ENCODE assay signal across 12 cellular contexts in the genomic region with DNA sequence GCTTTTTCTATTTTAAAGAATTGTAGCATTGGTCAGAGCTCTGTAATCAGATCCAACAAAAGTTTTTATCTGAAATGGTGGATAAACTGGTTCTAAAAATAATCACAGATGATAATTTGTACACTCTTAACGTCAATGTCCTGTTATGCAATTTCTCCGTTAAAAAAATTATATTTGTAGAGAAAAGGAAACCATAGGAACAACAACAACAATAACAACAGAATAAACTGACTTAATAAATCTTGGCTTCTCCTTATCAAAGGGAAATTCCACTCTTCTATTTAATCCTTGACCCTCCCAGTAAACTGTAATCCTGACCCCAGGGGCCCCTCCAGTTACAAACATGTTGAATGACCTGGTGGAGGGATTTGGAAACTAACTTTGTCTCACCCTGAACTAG.
A peak's percentile ranks its signal among the peaks of the same experiment; 100 is the strongest.
DNase-seq lines count a peak whose midpoint lies in the region; ATAC-seq, FAIRE-seq and TF ChIP-seq lines count a peak whose summit lies in the region.
"Had no signal": no experiment of that assay in that cellular context is flagged by ENCODE, and none has a peak within 500 bp of the region (broad histone marks: within the 10 kb centered on the region; RNA-seq: fewer than 3 reads in every experiment).

No MANE protein-coding gene starts in this region.

- TF ChIP-seq EP300 in HepG2 (IDR thresholded peaks at IDR 0.05; ENCODE audit: low read depth in 2 of 2, low read length in 2 of 2) (0 out of 4 replicates have a peak, but pooled peaks of 1 of the 2 experiments have one; percentile 7), HepG2 (CRISPR knock-in tag; IDR thresholded peaks at IDR 0.05; ENCODE audit: borderline replicate concordance) (no peak)

- H3K27ac ChIP-seq in HepG2 (ENCODE audit: extremely low read length, insufficient read depth, low read length) (no peak overlapping the region), spleen (peak overlapping the region; percentile 51 to 88 (median 78)), A673 (ENCODE audit: low read depth, low read length, poor library complexity, severe bottlenecking) (no peak overlapping the region)

- no peaks in the 10 kb centered on the region for H3K27me3 Mint-ChIP-seq in dendritic cell treated with granulocyte-macrophage colony-stimulating factor and Interleukin-4, amounts not matched to agents 40 ng/mL and 50 ng/mL, for 4 days
- H3K27me3 Mint-ChIP-seq in activated CD8-positive, alpha-beta memory T cell treated with anti-CD3 and anti-CD28 coated beads, Interleukin-2, amount 10 ng/mL, durations not matched to agents 7 days and 5 days, result no peaks in the 10 kb centered on the region
- H3K27me3 Mint-ChIP-seq: activated naive CD8-positive, alpha-beta T cell treated with anti-CD3 and anti-CD28 coated beads, Interleukin-2, amount 10 ng/mL, durations not matched to agents 7 days and 5 days; CD4-positive, CD25-positive, alpha-beta regulatory T cell had no signal

- FAIRE-seq in HepG2 (lab: Jason Lieb, UNC), result no peak

- no peaks in the 10 kb centered on the region for H3K36me3 Mint-ChIP-seq in dendritic cell treated with granulocyte-macrophage colony-stimulating factor and Interleukin-4, amounts not matched to agents 40 ng/mL and 50 ng/mL, for 4 days (ENCODE audit: low read depth)
- H3K36me3 Mint-ChIP-seq in activated CD8-positive, alpha-beta memory T cell treated with anti-CD3 and anti-CD28 coated beads, Interleukin-2, amount 10 ng/mL, durations not matched to agents 7 days and 5 days, result peaks cover 6% of the 10 kb centered on the region

- H3K79me2 ChIP-seq in HepG2 (ENCODE audit: insufficient read depth, low read length), result no peaks in the 10 kb centered on the region

- POLR2A ChIA-PET in HepG2 (lab: Yijun Ruan, JAX) (no interaction called here), A673 (lab: Charles Lee; ENCODE audit: low non-redundant PET) (no interaction called here)

- 91% methylated on average over 2 of the region's 2 CpGs for WGBS in HepG2 (ENCODE audit: low lambda C conversion rate)
- 24 to 50% (median 38%) methylated on average over 2 of the region's 2 CpGs for WGBS in spleen, 5 donors

- peak; percentile 14 for DNase-seq in M059J (ENCODE audit: low read depth)
- DNase-seq in HepG2 (ENCODE audit: low spot score), result no peak
- no peak for DNase-seq in spleen
- DNase-seq in NCI-H524 (lab: John Stamatoyannopoulos, UW), result no peak
- DNase-seq in A673 (ENCODE audit: low spot score), result no peak
- DNase-seq in activated CD8-positive, alpha-beta memory T cell treated with anti-CD3 and anti-CD28 coated beads, Interleukin-2, amount 10 ng/mL, durations not matched to agents 7 days and 5 days, result no peak
- DNase-seq: activated CD4-positive, alpha-beta T cell treated with anti-CD3 and anti-CD28 coated beads, Interleukin-2, amount 50 U/mL, for 4 hours; activated naive CD8-positive, alpha-beta T cell treated with anti-CD3 and anti-CD28 coated beads, Interleukin-2, amount 10 ng/mL, durations not matched to agents 7 days and 5 days; CD4-positive, CD25-positive, alpha-beta regulatory T cell; NCI-H526 had no signal

- CTCF ChIA-PET in HepG2 (lab: Yijun Ruan, JAX; ENCODE audit: low intra/inter-chr PET ratio, low total read pairs) (no interaction called here), A673 (lab: Charles Lee) (no interaction called here)
- CTCF ChIA-PET in activated CD8-positive, alpha-beta memory T cell treated with anti-CD3 and anti-CD28 coated beads, Interleukin-2, amount 10 ng/mL, durations not matched to agents 7 days and 5 days (lab: Charles Lee), result interaction anchor here (0.7 kb wide), 1 partner anchor 168 kb away, joined by 3 read pairs; no protein-coding TSS in a partner anchor

- no peak overlapping the region for H3K4me2 ChIP-seq in HepG2 (ENCODE audit: low read depth, low read length)

- intact Hi-C loops in dendritic cell treated with granulocyte-macrophage colony-stimulating factor and Interleukin-4, amounts not matched to agents 40 ng/mL and 50 ng/mL, for 4 days (cut with micrococcal nuclease), result loop anchor here (10.0 kb wide), 1 partner anchor 100 kb away; no protein-coding TSS in a partner anchor
- intact Hi-C loops in HepG2 (cut with micrococcal nuclease; ENCODE audit: unreplicated experiment), result no loop called here
- intact Hi-C loops in spleen (cut with DNase I; ENCODE audit: low total_unique reads), result no loop called here
- intact Hi-C loops in A673 (cut with micrococcal nuclease; ENCODE audit: unreplicated experiment), result no loop called here

- in situ Hi-C loops in HepG2 (cut with HindIII; ENCODE audit: extremely low pct_ligation_motif_present, low pct_unique_long_range_greater_than_20kb), result no loop called here

- no peaks in the 10 kb centered on the region for H4K20me1 ChIP-seq in HepG2 (ENCODE audit: insufficient read depth, low read length)

- H3K4me3 ChIP-seq in HepG2 (replicated peaks in 1 of 3; ENCODE audit: insufficient read depth in 1 of 3, low read depth in 2 of 3, low read length in 3 of 3) (no peak overlapping the region), spleen (no peak overlapping the region), A673 (ENCODE audit: low read depth, low read length, poor library complexity, severe bottlenecking) (no peak overlapping the region)

- TF ChIP-seq CTCF in HepG2 (CRISPR knock-in tag; IDR thresholded peaks at IDR 0.05), result no peak
- peak in 1 of 11 experiments; percentile 9 for TF ChIP-seq CTCF in spleen (IDR thresholded peaks at IDR 0.05 in 8 of 11, conservative IDR thresholded peaks at IDR 0.05 in 3 of 11)
- no peak for TF ChIP-seq CTCF in A673 (conservative IDR thresholded peaks at IDR 0.05; ENCODE audit: low read depth, low read length)

- H3K4me3 Mint-ChIP-seq in dendritic cell treated with granulocyte-macrophage colony-stimulating factor and Interleukin-4, amounts not matched to agents 40 ng/mL and 50 ng/mL, for 4 days, result no peak overlapping the region
- no peak overlapping the region for H3K4me3 Mint-ChIP-seq in activated CD8-positive, alpha-beta memory T cell treated with anti-CD3 and anti-CD28 coated beads, Interleukin-2, amount 10 ng/mL, durations not matched to agents 7 days and 5 days
- H3K4me3 Mint-ChIP-seq: activated naive CD8-positive, alpha-beta T cell treated with anti-CD3 and anti-CD28 coated beads, Interleukin-2, amount 10 ng/mL, durations not matched to agents 7 days and 5 days had no signal

- no peak overlapping the region for H3K9ac ChIP-seq in HepG2 (ENCODE audit: insufficient read depth, low read depth, low read length)

- TF ChIP-seq RAD21 in HepG2 (CRISPR knock-in tag; IDR thresholded peaks at IDR 0.05), result no peak

- no peaks in the 10 kb centered on the region for H3K9me3 Mint-ChIP-seq in dendritic cell treated with granulocyte-macrophage colony-stimulating factor and Interleukin-4, amounts not matched to agents 40 ng/mL and 50 ng/mL, for 4 days
- peaks cover 2% of the 10 kb centered on the region for H3K9me3 Mint-ChIP-seq in activated CD8-positive, alpha-beta memory T cell treated with anti-CD3 and anti-CD28 coated beads, Interleukin-2, amount 10 ng/mL, durations not matched to agents 7 days and 5 days (ENCODE audit: low read depth)
- H3K9me3 Mint-ChIP-seq: activated naive CD8-positive, alpha-beta T cell treated with anti-CD3 and anti-CD28 coated beads, Interleukin-2, amount 10 ng/mL, durations not matched to agents 7 days and 5 days; CD4-positive, CD25-positive, alpha-beta regulatory T cell had no signal

- TF ChIP-seq POLR2A in HepG2 (IDR thresholded peaks at IDR 0.05; ENCODE audit: insufficient read depth in 1 of 2, low read depth in 2 of 2, low read length in 2 of 2) (no peak), spleen (IDR thresholded peaks at IDR 0.05) (no peak)

- H3K9me3 ChIP-seq in HepG2 (ENCODE audit: low read length), result no peaks in the 10 kb centered on the region
- H3K9me3 ChIP-seq in spleen, result no peaks in the 10 kb centered on the region
- H3K9me3 ChIP-seq in A673 (ENCODE audit: low read depth, low read length, poor library complexity, severe bottlenecking), result no peaks in the 10 kb centered on the region

- ATAC-seq in HepG2 (no peak), GM18519 (IDR thresholded peaks at IDR 0.05; ENCODE audit: low FRiP score, unreplicated experiment) (no peak)
- no peak for ATAC-seq in activated CD8-positive, alpha-beta memory T cell treated with anti-CD3 and anti-CD28 coated beads, Interleukin-2, amount 10 ng/mL, durations not matched to agents 7 days and 5 days

- no peaks in the 10 kb centered on the region for H3K36me3 ChIP-seq in HepG2 (replicated peaks in 1 of 2; ENCODE audit: control insufficient read depth in 1 of 2, insufficient read depth in 2 of 2, low read length in 2 of 2)
- H3K36me3 ChIP-seq in spleen, result no peaks in the 10 kb centered on the region
- H3K36me3 ChIP-seq in A673 (ENCODE audit: insufficient read depth, low read length, poor library complexity, severe bottlenecking), result no peaks in the 10 kb centered on the region

- BruUV-seq in HepG2 (replicated peaks; lab: Mats Ljungman, UMichigan), result no TSS peak
- no TSS peak for BruUV-seq in A673 (replicated peaks; lab: Mats Ljungman, UMichigan)

- H3K27ac Mint-ChIP-seq in dendritic cell treated with granulocyte-macrophage colony-stimulating factor and Interleukin-4, amounts not matched to agents 40 ng/mL and 50 ng/mL, for 4 days, result peak overlapping the region; percentile 92
- no peak overlapping the region for H3K27ac Mint-ChIP-seq in activated CD8-positive, alpha-beta memory T cell treated with anti-CD3 and anti-CD28 coated beads, Interleukin-2, amount 10 ng/mL, durations not matched to agents 7 days and 5 days
- H3K27ac Mint-ChIP-seq: activated naive CD8-positive, alpha-beta T cell treated with anti-CD3 and anti-CD28 coated beads, Interleukin-2, amount 10 ng/mL, durations not matched to agents 7 days and 5 days had no signal

- H3K4me1 ChIP-seq in HepG2 (ENCODE audit: insufficient read depth, low read length) (peaks cover 55% of the 10 kb centered on the region), spleen (peaks cover 0 to 64% (median 39%) of the 10 kb centered on the region in 6 donors), A673 (ENCODE audit: insufficient read depth, low read length, poor library complexity, severe bottlenecking) (no peaks in the 10 kb centered on the region)

- peaks cover 35% of the 10 kb centered on the region for H3K4me1 Mint-ChIP-seq in dendritic cell treated with granulocyte-macrophage colony-stimulating factor and Interleukin-4, amounts not matched to agents 40 ng/mL and 50 ng/mL, for 4 days (ENCODE audit: low read depth)
- peaks cover 23% of the 10 kb centered on the region for H3K4me1 Mint-ChIP-seq in activated CD8-positive, alpha-beta memory T cell treated with anti-CD3 and anti-CD28 coated beads, Interleukin-2, amount 10 ng/mL, durations not matched to agents 7 days and 5 days

- H2AFZ ChIP-seq in HepG2 (ENCODE audit: low read length), result no peak overlapping the region

- no peaks in the 10 kb centered on the region for H3K27me3 ChIP-seq in HepG2 (ENCODE audit: control insufficient read depth in 1 of 2, insufficient read depth in 2 of 2, low read length in 2 of 2)
- no peaks in the 10 kb centered on the region for H3K27me3 ChIP-seq in spleen (replicated peaks in 1 of 7)
- no peaks in the 10 kb centered on the region for H3K27me3 ChIP-seq in A673 (replicated peaks; ENCODE audit: insufficient read depth, low read depth, low read length, poor library complexity)

TF ChIP-seq in HepG2, 621 proteins besides CTCF, POLR2A, EP300 and RAD21:
- TF ChIP-seq NR2F6 (IDR thresholded peaks at IDR 0.05) (0 out of 2 replicates have a peak, but pooled peaks have one; percentile 19), NR2F6 (CRISPR knock-in tag; IDR thresholded peaks at IDR 0.05) (no peak), LCORL (IDR thresholded peaks at IDR 0.05) (no peak), LCORL (CRISPR knock-in tag; IDR thresholded peaks at IDR 0.05) (no peak)

Comparison
In these comparisons a context has a peak if more than half of its experiments do, and no peak if none do; other contexts are left out.
1. H3K27ac ChIP-seq: peak in spleen (8 of 8); none in HepG2 (single experiment) and A673 (single experiment).